ENCODE assay signal across 10 cellular contexts in the genomic region with DNA sequence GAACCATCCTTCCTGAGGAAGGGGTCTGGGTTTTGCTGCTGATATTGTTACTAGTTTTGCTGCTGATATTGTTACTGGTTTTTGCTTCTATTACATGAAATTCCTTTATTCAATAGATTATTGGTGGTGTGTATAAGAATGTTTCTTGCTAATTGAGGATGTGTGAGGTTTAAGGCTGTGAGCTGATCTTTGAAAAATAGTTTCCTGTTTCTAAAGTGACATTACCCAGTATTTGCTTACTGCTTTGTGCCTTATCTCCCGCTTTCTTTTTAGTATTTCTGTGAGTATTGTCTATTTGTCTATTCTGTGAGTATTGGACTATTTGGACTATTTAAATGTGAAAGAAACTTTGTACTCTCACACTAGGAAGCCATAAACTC. TPM values are rescaled to one million over a fixed set of nuclear protein-coding genes. Genes with fewer than 3 reads are reported as not detected.
DNase-seq lines count a peak whose midpoint lies in the region; ATAC-seq and TF ChIP-seq lines count a peak whose summit lies in the region.
"Had no signal": no experiment of that assay in that cellular context is flagged by ENCODE, and none has a peak within 500 bp of the region (broad histone marks: within the 10 kb centered on the region; RNA-seq: fewer than 3 reads in every experiment).

No MANE protein-coding gene starts in this region.

- peaks cover 49 to 97% (median 88%) of the 10 kb centered on the region in 4 donors for H3K4me1 Mint-ChIP-seq in naive thymus-derived CD8-positive, alpha-beta T cell

- H3K27ac ChIP-seq in left ventricle myocardium inferior (replicated peaks) = peak overlapping the region; percentile 91
- peak overlapping the region; percentile 89 for H3K27ac ChIP-seq in vagina
- no peak overlapping the region for H3K27ac ChIP-seq in RWPE1
- no peak overlapping the region for H3K27ac ChIP-seq in neuronal stem cell (replicated peaks; ENCODE audit: low read length)
- H3K27ac ChIP-seq: epithelial cell of prostate had no signal

- no peak overlapping the region for H2BK5ac ChIP-seq in neuronal stem cell (ENCODE audit: low read length)

- DNase-seq in left ventricle myocardium inferior (no peak), left cardiac atrium (no peak), choroid plexus epithelial cell (ENCODE audit: low read depth) (no peak), vagina (ENCODE audit: extremely low spot score in 2 of 2) (no peak), RWPE1 (ENCODE audit: low spot score) (no peak), neuronal stem cell (ENCODE audit: low spot score) (no peak)
- DNase-seq in naive thymus-derived CD8-positive, alpha-beta T cell = no peak
- DNase-seq: NCI-H1417 treated with DMSO at 0.1 percent for 48 hours had no signal

- H3K4me3 Mint-ChIP-seq in naive thymus-derived CD8-positive, alpha-beta T cell = peak overlapping the region; percentile 81 to 99 (median 96)

- no peak overlapping the region for H3K4ac ChIP-seq in neuronal stem cell (ENCODE audit: low read length)

- no CpG with 5 or more reads among the region's 1 CpG for WGBS in neuronal stem cell (ENCODE audit: extremely low coverage in 2 of 2, insufficient read length in 2 of 2, insufficient replicate concordance in 1 of 2), 2 donors

- no peak overlapping the region for H3K14ac ChIP-seq in neuronal stem cell (ENCODE audit: low read length)

- POLR2A ChIA-PET in naive thymus-derived CD8-positive, alpha-beta T cell (lab: Charles Lee) = interaction anchor here (1.0 to 24.5 kb wide), 3 partner anchors 10 to 19 kb away, joined by 3 to 661 read pairs (median 6); no protein-coding TSS in a partner anchor
- POLR2A ChIA-PET in RWPE1 (lab: Yijun Ruan, JAX; ENCODE audit: low non-redundant PET) = no interaction called here

- no peak overlapping the region for H2BK12ac ChIP-seq in neuronal stem cell (ENCODE audit: low read length)

- H4K8ac ChIP-seq in neuronal stem cell (ENCODE audit: low read depth, low read length) = no peak overlapping the region

- peaks cover 67% of the 10 kb centered on the region for H3K4me1 ChIP-seq in left ventricle myocardium inferior
- H3K4me1 ChIP-seq in vagina = peaks cover 36% of the 10 kb centered on the region
- H3K4me1 ChIP-seq in neuronal stem cell (ENCODE audit: control insufficient read depth in 2 of 2, insufficient read depth in 1 of 2, low read depth in 1 of 2, low read length in 2 of 2) = peaks cover 17 to 26% of the 10 kb centered on the region in 2 donors

- no peak overlapping the region for H3K23ac ChIP-seq in neuronal stem cell (ENCODE audit: low read depth, low read length, poor library complexity)

- H3K9me3 Mint-ChIP-seq in naive thymus-derived CD8-positive, alpha-beta T cell = peaks cover 0 to 2% (median 0%) of the 10 kb centered on the region in 9 donors

- CTCF ChIA-PET in RWPE1 (lab: Yijun Ruan, JAX) = interaction anchor here (0.7 kb wide), 2 partner anchors 403 to 1384 kb away, joined by 5 to 7 read pairs; no protein-coding TSS in a partner anchor

- H3K36me3 ChIP-seq in left ventricle myocardium inferior (no peaks in the 10 kb centered on the region), vagina (no peaks in the 10 kb centered on the region), neuronal stem cell (replicated peaks in 1 of 2; ENCODE audit: control insufficient read depth in 2 of 2, insufficient read depth in 2 of 2, low read length in 2 of 2) (peaks cover 0 to 6% of the 10 kb centered on the region in 2 donors)

- no peak overlapping the region for H4K91ac ChIP-seq in neuronal stem cell (ENCODE audit: low read depth, low read length, poor library complexity)

- H2BK15ac ChIP-seq in neuronal stem cell (ENCODE audit: low read length) = no peak overlapping the region

- H3K27ac Mint-ChIP-seq in naive thymus-derived CD8-positive, alpha-beta T cell = peak overlapping the region; percentile 97 to 100 (median 99)

- no peak overlapping the region for H2AK5ac ChIP-seq in neuronal stem cell (ENCODE audit: low read depth, low read length)

- H3K36me3 Mint-ChIP-seq in naive thymus-derived CD8-positive, alpha-beta T cell = peaks cover 0 to 8% (median 4%) of the 10 kb centered on the region in 3 donors

- no peak overlapping the region for H3K4me2 ChIP-seq in neuronal stem cell (ENCODE audit: insufficient read depth, low read length, poor library complexity, severe bottlenecking)

- H3K79me1 ChIP-seq in neuronal stem cell (ENCODE audit: low read depth, low read length) = peaks cover 4% of the 10 kb centered on the region

- intact Hi-C loops in left ventricle myocardium inferior (cut with micrococcal nuclease) = no loop called here
- intact Hi-C loops in left cardiac atrium (cut with DNase I) = no loop called here
- intact Hi-C loops in vagina (cut with DNase I) = no loop called here

- no peak overlapping the region for H3K9ac ChIP-seq in neuronal stem cell (ENCODE audit: low read depth, low read length, poor library complexity)

- H3K18ac ChIP-seq in neuronal stem cell (ENCODE audit: low read length) = no peak overlapping the region

- no peak for TF ChIP-seq CTCF in left ventricle myocardium inferior (IDR thresholded peaks at IDR 0.05; ENCODE audit: borderline replicate concordance)
- no peak for TF ChIP-seq CTCF in choroid plexus epithelial cell (conservative IDR thresholded peaks at IDR 0.05; ENCODE audit: low read depth, low read length)
- no peak for TF ChIP-seq CTCF in vagina (IDR thresholded peaks at IDR 0.05)
- TF ChIP-seq CTCF in RWPE1 (conservative IDR thresholded peaks at IDR 0.05; ENCODE audit: low read depth) = no peak

- no peaks in the 10 kb centered on the region for H3K27me3 ChIP-seq in left ventricle myocardium inferior (ENCODE audit: low read depth)
- H3K27me3 ChIP-seq in vagina = no peaks in the 10 kb centered on the region
- H3K27me3 ChIP-seq in neuronal stem cell (ENCODE audit: control insufficient read depth in 3 of 3, insufficient read depth in 3 of 3, low read depth in 1 of 3, low read length in 3 of 3) = no peaks in the 10 kb centered on the region

- no peak overlapping the region for H2BK120ac ChIP-seq in neuronal stem cell (ENCODE audit: low read depth, low read length)

- H3K27me3 Mint-ChIP-seq in naive thymus-derived CD8-positive, alpha-beta T cell = peaks cover 0 to 2% (median 0%) of the 10 kb centered on the region in 5 donors

- H2AFZ ChIP-seq in neuronal stem cell (ENCODE audit: low read length) = no peak overlapping the region

- H3K9me3 ChIP-seq in left ventricle myocardium inferior (replicated peaks) (no peaks in the 10 kb centered on the region), vagina (no peaks in the 10 kb centered on the region), neuronal stem cell (replicated peaks in 1 of 2; ENCODE audit: control insufficient read depth in 2 of 2, insufficient read depth in 1 of 2, low read depth in 1 of 2, low read length in 2 of 2) (no peaks in the 10 kb centered on the region)

- TF ChIP-seq POLR2A in vagina (IDR thresholded peaks at IDR 0.05) = no peak

- no peak for ATAC-seq in left cardiac atrium
- peak in 1 of 2 donors; percentile 11 for ATAC-seq in naive thymus-derived CD8-positive, alpha-beta T cell
- no peak for ATAC-seq in HG03135 (IDR thresholded peaks at IDR 0.05; ENCODE audit: unreplicated experiment)

- H3K4me3 ChIP-seq in left ventricle myocardium inferior (peak overlapping the region; percentile 57), choroid plexus epithelial cell (ENCODE audit: low read depth, low read length) (peak overlapping the region; percentile 53), vagina (peak overlapping the region; percentile 42 to 49), neuronal stem cell (ENCODE audit: low read length in 2 of 2) (no peak overlapping the region)

RNA-seq across cellular contexts. Expression of a gene that starts 38.2 kb away (rescaled TPM):
- total RNA-seq in left ventricle myocardium inferior (3.0 TPM), left cardiac atrium (1 to 10 TPM in 1 of 2 donors, under 1 TPM in 1; 0.47 to 1.7 TPM), vagina (not detected)
- under 1 TPM; 0.26 to 0.33 TPM for total RNA-seq in naive thymus-derived CD8-positive, alpha-beta T cell
- not detected for polyA plus RNA-seq in naive thymus-derived CD8-positive, alpha-beta T cell
- polyA plus RNA-seq in neuronal stem cell (2013, experiment 1 of 2) = 0.01 TPM
- polyA plus RNA-seq in neuronal stem cell (2013, experiment 2 of 2) = not detected

Comparison
In these comparisons a context has a peak if more than half of its experiments do, and no peak if none do; other contexts are left out.
1. H3K27ac ChIP-seq: peak in left ventricle myocardium inferior (single experiment) and vagina (single experiment); none in RWPE1 (single experiment) and neuronal stem cell (single experiment).
2. H3K4me3 ChIP-seq: peak in left ventricle myocardium inferior (single experiment), choroid plexus epithelial cell (single experiment) and vagina (2 of 2); none in neuronal stem cell (0 of 2).